In the genomic region with DNA sequence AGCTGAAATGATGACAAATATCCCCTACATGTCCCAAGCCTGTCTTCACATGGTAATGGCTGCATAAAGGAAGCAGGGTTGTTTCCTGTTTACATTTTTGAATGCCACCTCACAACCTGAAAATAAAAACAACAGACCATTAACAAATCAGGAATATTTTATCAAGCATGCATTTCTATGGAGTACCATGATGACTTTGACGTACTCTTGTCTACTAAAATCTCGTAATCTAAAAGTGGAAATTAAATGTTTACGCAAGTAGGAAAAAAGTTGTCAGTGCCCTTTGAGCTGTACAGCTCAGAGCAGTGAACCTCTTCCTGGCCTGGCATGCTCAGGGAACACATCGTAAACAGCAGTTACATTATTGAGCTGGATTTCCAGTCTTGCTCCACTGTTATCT, we compare ENCODE assay signal across 34 cellular contexts.
A peak's percentile ranks its signal among the peaks of the same experiment; 100 is the strongest.
DNase-seq lines count a peak whose midpoint lies in the region; ATAC-seq and TF ChIP-seq lines count a peak whose summit lies in the region.
"Had no signal": no experiment of that assay in that cellular context is flagged by ENCODE, and none has a peak within 500 bp of the region (broad histone marks: within the 10 kb centered on the region; RNA-seq: fewer than 3 reads in every experiment).

No MANE protein-coding gene starts in this region.

- H3K4ac ChIP-seq in neuronal stem cell (ENCODE audit: low read length) = no peak overlapping the region

- H4K91ac ChIP-seq in neuronal stem cell (ENCODE audit: low read depth, low read length, poor library complexity) = no peak overlapping the region

- no peaks in the 10 kb centered on the region for H3K4me1 Mint-ChIP-seq in natural killer cell treated with Interleukin-12 subunit alpha and Interleukin-12 subunit beta and Interleukin-15 and Interleukin-18, amount 100 ng/mL, for 72 hours (ENCODE audit: low read depth in 2 of 2)
- H3K4me1 Mint-ChIP-seq: activated naive CD8-positive, alpha-beta T cell treated with anti-CD3 and anti-CD28 coated beads, Interleukin-2, amount 50 U/mL, for 24 hours; natural killer cell had no signal

- H3K9ac ChIP-seq in GM23248 (no peak overlapping the region), neuronal stem cell (ENCODE audit: low read depth, low read length, poor library complexity) (no peak overlapping the region)

- H2BK5ac ChIP-seq in neuronal stem cell (ENCODE audit: low read length) = no peak overlapping the region

- H4K20me1 ChIP-seq in GM23248 (ENCODE audit: insufficient read depth) = no peaks in the 10 kb centered on the region

- ATAC-seq in natural killer cell treated with Interleukin-12 subunit alpha and Interleukin-12 subunit beta and Interleukin-15 and Interleukin-18, amount 100 ng/mL, for 72 hours = no peak
- no peak for ATAC-seq in GM18502 (IDR thresholded peaks at IDR 0.05; ENCODE audit: poor library complexity, unreplicated experiment)
- ATAC-seq: activated naive CD8-positive, alpha-beta T cell treated with anti-CD3 and anti-CD28 coated beads, Interleukin-2, amount 50 U/mL, for 24 hours; body of pancreas; heart right ventricle; natural killer cell had no signal

- H3F3A ChIP-seq in GM23248 (ENCODE audit: insufficient read depth) = no peaks in the 10 kb centered on the region

- H3K9me3 ChIP-seq in GM23248 (ENCODE audit: low read depth) (no peaks in the 10 kb centered on the region), neuronal stem cell (replicated peaks in 1 of 2; ENCODE audit: control insufficient read depth in 2 of 2, insufficient read depth in 1 of 2, low read depth in 1 of 2, low read length in 2 of 2) (no peaks in the 10 kb centered on the region)
- H3K9me3 ChIP-seq: body of pancreas, HAP-1, heart right ventricle, ovary, right atrium auricular region, testis, uterus had no signal

- no peak overlapping the region for H3K4me2 ChIP-seq in GM23248 (ENCODE audit: unreplicated experiment)
- H3K4me2 ChIP-seq in neuronal stem cell (ENCODE audit: insufficient read depth, low read length, poor library complexity, severe bottlenecking) = no peak overlapping the region

- no peaks in the 10 kb centered on the region for H3K27me3 Mint-ChIP-seq in natural killer cell treated with Interleukin-12 subunit alpha and Interleukin-12 subunit beta and Interleukin-15 and Interleukin-18, amount 100 ng/mL, for 72 hours
- H3K27me3 Mint-ChIP-seq: activated naive CD8-positive, alpha-beta T cell treated with anti-CD3 and anti-CD28 coated beads, Interleukin-2, amount 50 U/mL, for 24 hours; activated T-cell treated with anti-CD3 and anti-CD28 coated beads, Interleukin-2, amount 50 U/mL, for 24 hours had no signal

- no peak overlapping the region for H2BK12ac ChIP-seq in neuronal stem cell (ENCODE audit: low read length)

- H2BK15ac ChIP-seq in neuronal stem cell (ENCODE audit: low read length) = no peak overlapping the region

- no peak overlapping the region for H2AK5ac ChIP-seq in neuronal stem cell (ENCODE audit: low read depth, low read length)

- no peaks in the 10 kb centered on the region for H3K36me3 Mint-ChIP-seq in natural killer cell treated with Interleukin-12 subunit alpha and Interleukin-12 subunit beta and Interleukin-15 and Interleukin-18, amount 100 ng/mL, for 72 hours
- H3K36me3 Mint-ChIP-seq: natural killer cell had no signal

- H3K4me3 ChIP-seq in GM23248 (no peak overlapping the region), fibroblast of pulmonary artery (replicated peaks; ENCODE audit: low read depth, low read length) (no peak overlapping the region), neuronal stem cell (ENCODE audit: low read length in 2 of 2) (no peak overlapping the region)
- H3K4me3 ChIP-seq: body of pancreas, HAP-1, heart right ventricle, ovary, right atrium auricular region, SK-N-MC, testis, uterus had no signal

- 81 to 82% methylated on average over 4 of the region's 4 CpGs for WGBS in GM23248 (ENCODE audit: low coverage in 1 of 2, low lambda C conversion rate in 2 of 2, missing lambda C conversion rate in 2 of 2), 2 experiments
- WGBS in neuronal stem cell (ENCODE audit: extremely low coverage in 2 of 2, insufficient read length in 2 of 2, insufficient replicate concordance in 1 of 2), 2 donors = no CpG with 5 or more reads among the region's 4 CpGs

- no peak overlapping the region for H3K23ac ChIP-seq in neuronal stem cell (ENCODE audit: low read depth, low read length, poor library complexity)

- no peaks in the 10 kb centered on the region for H3K79me1 ChIP-seq in neuronal stem cell (ENCODE audit: low read depth, low read length)

- no peak overlapping the region for H3K18ac ChIP-seq in neuronal stem cell (ENCODE audit: low read length)

- no peak overlapping the region for H2AFZ ChIP-seq in GM23248
- peak overlapping the region; percentile 27 for H2AFZ ChIP-seq in neuronal stem cell (ENCODE audit: low read length)

- no peaks in the 10 kb centered on the region for H3K79me2 ChIP-seq in GM23248 (ENCODE audit: insufficient read depth)

- H3K14ac ChIP-seq in neuronal stem cell (ENCODE audit: low read length) = no peak overlapping the region

- H3K9me3 Mint-ChIP-seq in natural killer cell treated with Interleukin-12 subunit alpha and Interleukin-12 subunit beta and Interleukin-15 and Interleukin-18, amount 100 ng/mL, for 72 hours = peaks cover 20% of the 10 kb centered on the region
- H3K9me3 Mint-ChIP-seq: endodermal cell had no signal

- H3K4me1 ChIP-seq in GM23248 (ENCODE audit: insufficient read depth) (0 out of 2 replicates have a peak, but pooled peaks cover 1% of the 10 kb centered on the region), neuronal stem cell (ENCODE audit: control insufficient read depth in 2 of 2, insufficient read depth in 1 of 2, low read depth in 1 of 2, low read length in 2 of 2) (peaks cover 0 to 4% of the 10 kb centered on the region in 2 donors)
- H3K4me1 ChIP-seq: body of pancreas, HAP-1, heart right ventricle, right atrium auricular region, testis, uterus had no signal

- no peaks in the 10 kb centered on the region for H3K9me2 ChIP-seq in GM23248 (ENCODE audit: insufficient read depth)

- H3K27me3 ChIP-seq in GM23248 (replicated peaks; ENCODE audit: insufficient read depth) (no peaks in the 10 kb centered on the region), neuronal stem cell (ENCODE audit: control insufficient read depth in 3 of 3, insufficient read depth in 3 of 3, low read depth in 1 of 3, low read length in 3 of 3) (no peaks in the 10 kb centered on the region)
- H3K27me3 ChIP-seq: body of pancreas, heart right ventricle, ovary, right atrium auricular region, testis, uterus had no signal

- no peak overlapping the region for H3K27ac Mint-ChIP-seq in natural killer cell treated with Interleukin-12 subunit alpha and Interleukin-12 subunit beta and Interleukin-15 and Interleukin-18, amount 100 ng/mL, for 72 hours
- H3K27ac Mint-ChIP-seq: activated naive CD8-positive, alpha-beta T cell treated with anti-CD3 and anti-CD28 coated beads, Interleukin-2, amount 50 U/mL, for 24 hours; activated T-cell treated with anti-CD3 and anti-CD28 coated beads, Interleukin-2, amount 50 U/mL, for 24 hours; endodermal cell; natural killer cell; T-helper 1 cell treated with Interleukin-12 subunit alpha and Interleukin-12 subunit beta and Interleukin-4 antibody, amounts not matched to agents 30 μg/mL and 1 μg/mL, for 36 hours had no signal

- no peak for TF ChIP-seq CTCF in fibroblast of pulmonary artery (IDR thresholded peaks at IDR 0.05; ENCODE audit: low read length, missing control alignments)

- DNase-seq in GM23248 (peak; percentile 13), amniotic epithelial cell (ENCODE audit: low read depth) (peak; percentile 17), fibroblast of pulmonary artery (ENCODE audit: low read depth) (peak; percentile 23), neuronal stem cell (ENCODE audit: low spot score) (no peak), mucosa of gallbladder (ENCODE audit: low spot score) (no peak), OCI-M2 (lab: John Stamatoyannopoulos, UW; ENCODE audit: unreplicated experiment) (no peak)
- no peak for DNase-seq in natural killer cell treated with Interleukin-12 subunit alpha and Interleukin-12 subunit beta and Interleukin-15 and Interleukin-18, amount 100 ng/mL, for 72 hours (ENCODE audit: low spot score)
- DNase-seq: activated CD4-positive, alpha-beta T cell treated with anti-CD3 and anti-CD28 coated beads for 4 hours; activated gamma-delta T cell treated with Interleukin-2 at 50 U/mL for 16 hours; activated naive CD8-positive, alpha-beta T cell treated with anti-CD3 and anti-CD28 coated beads, Interleukin-2, amount 50 U/mL, for 24 hours; activated T-cell treated with anti-CD3 and anti-CD28 coated beads, Interleukin-2, amount 50 U/mL, for 24 hours; body of pancreas; C1 segment of cervical spinal cord; Calu3; DND-41; endodermal cell; heart right ventricle; KBM-7; midbrain; MV-4-11; natural killer cell; NCI-H1694; NCI-H2171 treated with DMSO at 0.1 percent for 48 hours; NCI-H524 treated with DMSO at 0.1 percent for 48 hours; ovary; stimulated activated CD4-positive, alpha-beta T cell treated with anti-CD3 and anti-CD28 coated beads, Interleukin-4, amount 100 ng/mL, for 4 hours; stimulated activated naive CD4-positive, alpha-beta T cell treated with Interleukin-2 at 50 U/mL for 16 hours; testis; uterus had no signal

- H3K36me3 ChIP-seq in GM23248 (ENCODE audit: low read depth) (no peaks in the 10 kb centered on the region), neuronal stem cell (replicated peaks in 1 of 2; ENCODE audit: control insufficient read depth in 2 of 2, insufficient read depth in 2 of 2, low read length in 2 of 2) (no peaks in the 10 kb centered on the region)
- H3K36me3 ChIP-seq: HAP-1, heart right ventricle, ovary, right atrium auricular region, uterus had no signal

- no peak overlapping the region for H2BK120ac ChIP-seq in neuronal stem cell (ENCODE audit: low read depth, low read length)

- in situ Hi-C loops in GM23248 (cut with MboI) = no loop called here

- no peak overlapping the region for H3K27ac ChIP-seq in GM23248
- H3K27ac ChIP-seq in neuronal stem cell (replicated peaks; ENCODE audit: low read length) = no peak overlapping the region
- H3K27ac ChIP-seq: body of pancreas, heart right ventricle, ovary, right atrium auricular region, SK-N-MC, testis, uterus had no signal

- no peak overlapping the region for H3K4me3 Mint-ChIP-seq in natural killer cell treated with Interleukin-12 subunit alpha and Interleukin-12 subunit beta and Interleukin-15 and Interleukin-18, amount 100 ng/mL, for 72 hours
- H3K4me3 Mint-ChIP-seq: activated naive CD8-positive, alpha-beta T cell treated with anti-CD3 and anti-CD28 coated beads, Interleukin-2, amount 50 U/mL, for 24 hours; activated T-cell treated with anti-CD3 and anti-CD28 coated beads, Interleukin-2, amount 50 U/mL, for 24 hours; endodermal cell; natural killer cell; T-helper 1 cell treated with Interleukin-12 subunit alpha and Interleukin-12 subunit beta and Interleukin-4 antibody, amounts not matched to agents 30 μg/mL and 1 μg/mL, for 36 hours had no signal

- no peak overlapping the region for H4K8ac ChIP-seq in neuronal stem cell (ENCODE audit: low read depth, low read length)

Comparison
In these comparisons a context has a peak if more than half of its experiments do, and no peak if none do; other contexts are left out.
1. DNase-seq: peak in GM23248 (single experiment), amniotic epithelial cell (single experiment) and fibroblast of pulmonary artery (single experiment); none in neuronal stem cell (single experiment), mucosa of gallbladder (single experiment), natural killer cell treated with Interleukin-12 subunit alpha and Interleukin-12 subunit beta and Interleukin-15 and Interleukin-18, amount 100 ng/mL, for 72 hours (single experiment) and OCI-M2 (single experiment).